Comparison of ENCODE assay signal across 11 cellular contexts in genomic region chr5:67301285-67301904, GRCh38.
DNase-seq lines count a peak whose midpoint lies in the region; ATAC-seq lines count a peak whose summit lies in the region.
"Had no signal": no experiment of that assay in that cellular context is flagged by ENCODE, and none has a peak within 500 bp of the region (broad histone marks: within the 10 kb centered on the region; RNA-seq: fewer than 3 reads in every experiment).

No MANE protein-coding gene starts in this region.

- ATAC-seq in HG02610 (IDR thresholded peaks at IDR 0.05; ENCODE audit: unreplicated experiment), result no peak

- H3K4me1 ChIP-seq in ACC112 (ENCODE audit: control insufficient read depth, insufficient read depth, low read length, unreplicated experiment) (peaks cover 69% of the 10 kb centered on the region), muscle layer of duodenum (ENCODE audit: control insufficient read depth in 1 of 2, insufficient read depth in 2 of 2, low read length in 2 of 2) (peaks cover 0 to 6% of the 10 kb centered on the region in 2 donors)
- H3K4me1 ChIP-seq: neural progenitor cell had no signal

- DNase-seq in MG63 (peak; percentile 82), dedifferentiated amniotic fluid mesenchymal stem cell (ENCODE audit: extremely low spot score) (peak; percentile 57), NCI-H1092 treated with DMSO at 0.1 percent for 48 hours (lab: John Stamatoyannopoulos, UW) (no peak), germinal center (ENCODE audit: low spot score) (no peak)
- no peak for DNase-seq in activated naive CD4-positive, alpha-beta T cell (lab: John Stamatoyannopoulos, UW)
- DNase-seq: activated naive CD8-positive, alpha-beta T cell treated with anti-CD3 and anti-CD28 coated beads, Interleukin-2, amount 10 ng/mL, durations not matched to agents 7 days and 5 days had no signal

- H3K79me2 ChIP-seq in ACC112 (ENCODE audit: control insufficient read depth, insufficient read depth, low read length, unreplicated experiment), result no peaks in the 10 kb centered on the region

- no peaks in the 10 kb centered on the region for H3K36me3 ChIP-seq in ACC112 (ENCODE audit: insufficient read depth, low read length)
- H3K36me3 ChIP-seq in MG63, result no peaks in the 10 kb centered on the region
- no peaks in the 10 kb centered on the region for H3K36me3 ChIP-seq in muscle layer of duodenum (ENCODE audit: control insufficient read depth in 1 of 2, insufficient read depth in 2 of 2, low read length in 2 of 2)
- H3K36me3 ChIP-seq: neural progenitor cell had no signal

- H3K27ac ChIP-seq in ACC112 (ENCODE audit: low read depth, low read length) (peak overlapping the region; percentile 99), muscle layer of duodenum (ENCODE audit: low read length) (peak overlapping the region; percentile 73)
- H3K27ac ChIP-seq: C4-2B, neural progenitor cell had no signal

- H2AFZ ChIP-seq in ACC112 (ENCODE audit: low read length, unreplicated experiment), result peak overlapping the region; percentile 85
- H2AFZ ChIP-seq: neural progenitor cell had no signal

- peak overlapping the region; percentile 12; the same call in 1 of the 2 replicates for H3K4me3 ChIP-seq in ACC112 (ENCODE audit: low read depth, low read length)
- no peak overlapping the region for H3K4me3 ChIP-seq in MG63
- H3K4me3 ChIP-seq in muscle layer of duodenum (ENCODE audit: low read depth in 1 of 2, low read length in 2 of 2), result no peak overlapping the region
- H3K4me3 ChIP-seq: neural progenitor cell had no signal

- H3K9me3 ChIP-seq in MG63 (no peaks in the 10 kb centered on the region), muscle layer of duodenum (ENCODE audit: control insufficient read depth in 1 of 2, low read length in 2 of 2) (no peaks in the 10 kb centered on the region)

- H3K27me3 ChIP-seq in ACC112 (ENCODE audit: insufficient read depth, low read length) (no peaks in the 10 kb centered on the region), MG63 (no peaks in the 10 kb centered on the region), muscle layer of duodenum (ENCODE audit: low read depth, low read length) (no peaks in the 10 kb centered on the region)
- H3K27me3 ChIP-seq: neural progenitor cell had no signal

Comparison
In these comparisons a context has a peak if more than half of its experiments do, and no peak if none do; other contexts are left out.
1. DNase-seq: peak in MG63 (single experiment) and dedifferentiated amniotic fluid mesenchymal stem cell (single experiment); none in NCI-H1092 treated with DMSO at 0.1 percent for 48 hours (single experiment), activated naive CD4-positive, alpha-beta T cell (0 of 4) and germinal center (single experiment).